ENCODE assay signal across 10 cellular contexts in genomic region chr6:150427823-150428222, GRCh38. TPM values are rescaled to one million over a fixed set of nuclear protein-coding genes. Genes with fewer than 3 reads are reported as not detected.
"Had no signal": no experiment of that assay in that cellular context is flagged by ENCODE, and none has a peak within 500 bp of the region (broad histone marks: within the 10 kb centered on the region; RNA-seq: fewer than 3 reads in every experiment).

No MANE protein-coding gene starts in this region.

- H3K4me3 ChIP-seq: GM23338 had no signal

- DNase-seq: H9, HCEC 1CT, HFFc6, KBM-7 had no signal

- H3K4me3 Mint-ChIP-seq: GM23338, H9, HFFc6, IgD-negative memory B cell had no signal

- FAIRE-seq: H1, H54, HepG2 had no signal

- H3K27me3 Mint-ChIP-seq: IgD-negative memory B cell had no signal

- H3K27ac ChIP-seq: HL-60 had no signal

- H3K27ac Mint-ChIP-seq: GM23338, H9, HFFc6, IgD-negative memory B cell had no signal

- H3K36me3 Mint-ChIP-seq: IgD-negative memory B cell had no signal

- H3K9me3 Mint-ChIP-seq: HFFc6, IgD-negative memory B cell had no signal

- ATAC-seq: GM23338, HepG2 had no signal

- H3K4me1 Mint-ChIP-seq: GM23338, H9, IgD-negative memory B cell had no signal

RNA-seq across cellular contexts. Expression of gene IYD, which starts 59.0 kb away (rescaled TPM):
- total RNA-seq: GM23338, H1, H9, HFFc6 had no signal
